17 cellular contexts compared by ENCODE assay signal in the genomic region with DNA sequence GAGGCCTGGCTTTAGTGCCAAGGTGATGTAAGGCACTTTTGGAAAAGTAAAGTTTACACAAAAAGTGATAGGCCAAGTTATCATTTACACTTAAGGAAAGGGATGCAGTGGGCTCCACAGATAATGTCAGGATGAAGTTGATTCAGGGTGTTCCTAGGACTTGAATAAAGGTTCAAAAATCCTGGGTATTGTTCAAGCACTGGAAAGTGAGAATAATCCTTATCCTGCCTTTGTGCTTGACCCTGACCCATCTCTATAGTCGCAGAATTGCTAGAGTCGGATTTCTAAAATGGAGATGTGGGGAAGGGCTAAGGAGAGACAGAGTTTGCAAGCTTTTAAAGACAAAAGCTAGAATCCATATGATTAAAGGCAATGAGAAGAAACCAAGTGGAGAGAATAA.
A peak's percentile ranks its signal among the peaks of the same experiment; 100 is the strongest.
DNase-seq lines count a peak whose midpoint lies in the region; ATAC-seq and TF ChIP-seq lines count a peak whose summit lies in the region.
"Had no signal": no experiment of that assay in that cellular context is flagged by ENCODE, and none has a peak within 500 bp of the region (broad histone marks: within the 10 kb centered on the region; RNA-seq: fewer than 3 reads in every experiment).

No MANE protein-coding gene starts in this region.

- POLR2A ChIA-PET in WTC11 (lab: Charles Lee), result interaction anchor here (0.6 kb wide), 1 partner anchor 61 kb away, joined by 4 read pairs; no protein-coding TSS in a partner anchor

- ATAC-seq in WTC11 (no peak; the same call in 1 of the 2 replicates), HG02938 (IDR thresholded peaks at IDR 0.05; ENCODE audit: unreplicated experiment) (no peak)
- ATAC-seq in stimulated activated effector memory CD8-positive, alpha-beta T cell treated with anti-CD3 and anti-CD28 coated beads, Interleukin-12 subunit alpha, Interleukin-12 subunit beta, amount 100 ng/mL, for 72 hours, result no peak
- ATAC-seq: A549, HepG2 had no signal

- DNase-seq in activated CD4-positive, alpha-beta T cell treated with anti-CD3 and anti-CD28 coated beads, Interleukin-2, amount 10 ng/mL, durations not matched to agents 24 days and 14 days, result no peak
- no peak for DNase-seq in activated CD4-positive, alpha-beta T cell treated with anti-CD3 and anti-CD28 coated beads for 48 hours
- DNase-seq in WTC11 (ENCODE audit: low spot score) (no peak), nephron progenitor cell (no peak), NOMO-1 (lab: John Stamatoyannopoulos, UW; ENCODE audit: unreplicated experiment in 2 of 2) (no peak), GM19240 (ENCODE audit: insufficient read length, low spot score) (no peak)
- DNase-seq in stimulated activated effector memory CD8-positive, alpha-beta T cell treated with anti-CD3 and anti-CD28 coated beads, Interleukin-12 subunit alpha, Interleukin-12 subunit beta, amount 100 ng/mL, for 72 hours (ENCODE audit: low spot score in 2 of 2), result no peak
- DNase-seq: AML-193; Caco-2; CD4-positive, alpha-beta T cell; DMS79; GDM1; HCEC 1CT had no signal

- no peaks in the 10 kb centered on the region for H3K9me3 Mint-ChIP-seq in activated CD4-positive, alpha-beta T cell treated with anti-CD3 and anti-CD28 coated beads, Interleukin-2, amount 10 ng/mL, durations not matched to agents 24 days and 14 days
- H3K9me3 Mint-ChIP-seq in WTC11 (no peaks in the 10 kb centered on the region), nephron progenitor cell (no peaks in the 10 kb centered on the region)
- H3K9me3 Mint-ChIP-seq in stimulated activated effector memory CD8-positive, alpha-beta T cell treated with anti-CD3 and anti-CD28 coated beads, Interleukin-12 subunit alpha, Interleukin-12 subunit beta, amount 100 ng/mL, for 72 hours, result no peaks in the 10 kb centered on the region
- H3K9me3 Mint-ChIP-seq: CD4-positive, alpha-beta T cell; IgD-negative memory B cell had no signal

- H3K4me3 Mint-ChIP-seq in activated CD4-positive, alpha-beta T cell treated with anti-CD3 and anti-CD28 coated beads, Interleukin-2, amount 10 ng/mL, durations not matched to agents 24 days and 14 days, result peak overlapping the region; percentile 46
- H3K4me3 Mint-ChIP-seq in WTC11 (no peak overlapping the region), nephron progenitor cell (peak overlapping the region; percentile 2)
- no peak overlapping the region for H3K4me3 Mint-ChIP-seq in stimulated activated effector memory CD8-positive, alpha-beta T cell treated with anti-CD3 and anti-CD28 coated beads, Interleukin-12 subunit alpha, Interleukin-12 subunit beta, amount 100 ng/mL, for 72 hours
- H3K4me3 Mint-ChIP-seq: CD4-positive, alpha-beta T cell; IgD-negative memory B cell had no signal

- peaks cover 2% of the 10 kb centered on the region for H3K27me3 Mint-ChIP-seq in activated CD4-positive, alpha-beta T cell treated with anti-CD3 and anti-CD28 coated beads, Interleukin-2, amount 10 ng/mL, durations not matched to agents 24 days and 14 days
- H3K27me3 Mint-ChIP-seq in WTC11 (ENCODE audit: low read depth) (no peaks in the 10 kb centered on the region), nephron progenitor cell (ENCODE audit: low read depth, poor library complexity) (peaks cover 9% of the 10 kb centered on the region)

- H3K4me1 Mint-ChIP-seq in activated CD4-positive, alpha-beta T cell treated with anti-CD3 and anti-CD28 coated beads, Interleukin-2, amount 10 ng/mL, durations not matched to agents 24 days and 14 days, result peaks cover 43% of the 10 kb centered on the region
- H3K4me1 Mint-ChIP-seq in WTC11, result peaks cover 40% of the 10 kb centered on the region
- H3K4me1 Mint-ChIP-seq in nephron progenitor cell, result peaks cover 40% of the 10 kb centered on the region
- H3K4me1 Mint-ChIP-seq in stimulated activated effector memory CD8-positive, alpha-beta T cell treated with anti-CD3 and anti-CD28 coated beads, Interleukin-12 subunit alpha, Interleukin-12 subunit beta, amount 100 ng/mL, for 72 hours, result peaks cover 19% of the 10 kb centered on the region
- H3K4me1 Mint-ChIP-seq: IgD-negative memory B cell had no signal

- H3K36me3 Mint-ChIP-seq in activated CD4-positive, alpha-beta T cell treated with anti-CD3 and anti-CD28 coated beads, Interleukin-2, amount 10 ng/mL, durations not matched to agents 24 days and 14 days (ENCODE audit: low read depth), result peaks cover 46% of the 10 kb centered on the region
- H3K36me3 Mint-ChIP-seq in WTC11 (no peaks in the 10 kb centered on the region), nephron progenitor cell (ENCODE audit: low read depth) (no peaks in the 10 kb centered on the region)
- H3K36me3 Mint-ChIP-seq in stimulated activated effector memory CD8-positive, alpha-beta T cell treated with anti-CD3 and anti-CD28 coated beads, Interleukin-12 subunit alpha, Interleukin-12 subunit beta, amount 100 ng/mL, for 72 hours, result no peaks in the 10 kb centered on the region

- CTCF ChIA-PET in WTC11 (lab: Charles Lee), result interaction anchor here (0.5 to 2.4 kb wide), 2 partner anchors 14 to 41 kb away, joined by 3 to 7 read pairs; no protein-coding TSS in a partner anchor

- H3K27ac Mint-ChIP-seq in activated CD4-positive, alpha-beta T cell treated with anti-CD3 and anti-CD28 coated beads, Interleukin-2, amount 10 ng/mL, durations not matched to agents 24 days and 14 days, result no peak overlapping the region
- H3K27ac Mint-ChIP-seq in WTC11, result peak overlapping the region; percentile 71
- H3K27ac Mint-ChIP-seq in nephron progenitor cell, result no peak overlapping the region
- H3K27ac Mint-ChIP-seq in stimulated activated effector memory CD8-positive, alpha-beta T cell treated with anti-CD3 and anti-CD28 coated beads, Interleukin-12 subunit alpha, Interleukin-12 subunit beta, amount 100 ng/mL, for 72 hours, result peak overlapping the region; percentile 80
- H3K27ac Mint-ChIP-seq: CD4-positive, alpha-beta T cell; IgD-negative memory B cell had no signal

- TF ChIP-seq CTCF in WTC11 (IDR thresholded peaks at IDR 0.05) (no peak), nephron progenitor cell (IDR thresholded peaks at IDR 0.05) (no peak)

- intact Hi-C loops in activated CD4-positive, alpha-beta T cell treated with anti-CD3 and anti-CD28 coated beads, Interleukin-2, amount 10 ng/mL, durations not matched to agents 24 days and 14 days (cut with micrococcal nuclease), result no loop called here

TF ChIP-seq in WTC11, 78 proteins besides CTCF, POLR2A, EP300 and RAD21:
- TF ChIP-seq TP53 (CRISPR knock-in tag; IDR thresholded peaks at IDR 0.05) (no peak), OVOL2 (CRISPR knock-in tag; IDR thresholded peaks at IDR 0.05; ENCODE audit: borderline replicate concordance) (no peak), ZNF219 (CRISPR knock-in tag; IDR thresholded peaks at IDR 0.05; ENCODE audit: borderline replicate concordance) (no peak), IRF2 (CRISPR knock-in tag; IDR thresholded peaks at IDR 0.05; ENCODE audit: borderline replicate concordance, low read depth) (no peak), GRHL2 (CRISPR knock-in tag; IDR thresholded peaks at IDR 0.05; ENCODE audit: insufficient replicate concordance, severe bottlenecking) (no peak)
- TF ChIP-seq, protein P1, sequence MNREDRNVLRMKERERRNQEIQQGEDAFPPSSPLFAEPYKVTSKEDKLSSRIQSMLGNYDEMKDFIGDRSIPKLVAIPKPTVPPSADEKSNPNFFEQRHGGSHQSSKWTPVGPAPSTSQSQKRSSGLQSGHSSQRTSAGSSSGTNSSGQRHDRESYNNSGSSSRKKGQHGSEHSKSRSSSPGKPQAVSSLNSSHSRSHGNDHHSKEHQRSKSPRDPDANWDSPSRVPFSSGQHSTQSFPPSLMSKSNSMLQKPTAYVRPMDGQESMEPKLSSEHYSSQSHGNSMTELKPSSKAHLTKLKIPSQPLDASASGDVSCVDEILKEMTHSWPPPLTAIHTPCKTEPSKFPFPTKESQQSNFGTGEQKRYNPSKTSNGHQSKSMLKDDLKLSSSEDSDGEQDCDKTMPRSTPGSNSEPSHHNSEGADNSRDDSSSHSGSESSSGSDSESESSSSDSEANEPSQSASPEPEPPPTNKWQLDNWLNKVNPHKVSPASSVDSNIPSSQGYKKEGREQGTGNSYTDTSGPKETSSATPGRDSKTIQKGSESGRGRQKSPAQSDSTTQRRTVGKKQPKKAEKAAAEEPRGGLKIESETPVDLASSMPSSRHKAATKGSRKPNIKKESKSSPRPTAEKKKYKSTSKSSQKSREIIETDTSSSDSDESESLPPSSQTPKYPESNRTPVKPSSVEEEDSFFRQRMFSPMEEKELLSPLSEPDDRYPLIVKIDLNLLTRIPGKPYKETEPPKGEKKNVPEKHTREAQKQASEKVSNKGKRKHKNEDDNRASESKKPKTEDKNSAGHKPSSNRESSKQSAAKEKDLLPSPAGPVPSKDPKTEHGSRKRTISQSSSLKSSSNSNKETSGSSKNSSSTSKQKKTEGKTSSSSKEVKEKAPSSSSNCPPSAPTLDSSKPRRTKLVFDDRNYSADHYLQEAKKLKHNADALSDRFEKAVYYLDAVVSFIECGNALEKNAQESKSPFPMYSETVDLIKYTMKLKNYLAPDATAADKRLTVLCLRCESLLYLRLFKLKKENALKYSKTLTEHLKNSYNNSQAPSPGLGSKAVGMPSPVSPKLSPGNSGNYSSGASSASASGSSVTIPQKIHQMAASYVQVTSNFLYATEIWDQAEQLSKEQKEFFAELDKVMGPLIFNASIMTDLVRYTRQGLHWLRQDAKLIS (CRISPR knock-in tag; IDR thresholded peaks at IDR 0.05; ENCODE audit: borderline replicate concordance), result no peak
- TF ChIP-seq, protein P2, sequence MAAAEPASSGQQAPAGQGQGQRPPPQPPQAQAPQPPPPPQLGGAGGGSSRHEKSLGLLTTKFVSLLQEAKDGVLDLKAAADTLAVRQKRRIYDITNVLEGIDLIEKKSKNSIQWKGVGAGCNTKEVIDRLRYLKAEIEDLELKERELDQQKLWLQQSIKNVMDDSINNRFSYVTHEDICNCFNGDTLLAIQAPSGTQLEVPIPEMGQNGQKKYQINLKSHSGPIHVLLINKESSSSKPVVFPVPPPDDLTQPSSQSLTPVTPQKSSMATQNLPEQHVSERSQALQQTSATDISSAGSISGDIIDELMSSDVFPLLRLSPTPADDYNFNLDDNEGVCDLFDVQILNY (CRISPR knock-in tag; IDR thresholded peaks at IDR 0.05), result no peak
TF ChIP-seq in WTC11: peak in this region for 0.

Comparison
In these comparisons a context has a peak if more than half of its experiments do, and no peak if none do; other contexts are left out.
1. H3K27ac Mint-ChIP-seq: peak in WTC11 (single experiment) and stimulated activated effector memory CD8-positive, alpha-beta T cell treated with anti-CD3 and anti-CD28 coated beads, Interleukin-12 subunit alpha, Interleukin-12 subunit beta, amount 100 ng/mL, for 72 hours (single experiment); none in activated CD4-positive, alpha-beta T cell treated with anti-CD3 and anti-CD28 coated beads, Interleukin-2, amount 10 ng/mL, durations not matched to agents 24 days and 14 days (single experiment) and nephron progenitor cell (single experiment).
2. H3K4me3 Mint-ChIP-seq: peak in activated CD4-positive, alpha-beta T cell treated with anti-CD3 and anti-CD28 coated beads, Interleukin-2, amount 10 ng/mL, durations not matched to agents 24 days and 14 days (single experiment) and nephron progenitor cell (single experiment); none in WTC11 (single experiment) and stimulated activated effector memory CD8-positive, alpha-beta T cell treated with anti-CD3 and anti-CD28 coated beads, Interleukin-12 subunit alpha, Interleukin-12 subunit beta, amount 100 ng/mL, for 72 hours (single experiment).